10 cellular contexts compared by ENCODE assay signal in genomic region chr2:113219889-113220641, GRCh38. TPM values are rescaled to one million over a fixed set of nuclear protein-coding genes. Genes with fewer than 3 reads are reported as not detected.
DNase-seq lines count a peak whose midpoint lies in the region; ATAC-seq and TF ChIP-seq lines count a peak whose summit lies in the region.
"Had no signal": no experiment of that assay in that cellular context is flagged by ENCODE, and none has a peak within 500 bp of the region (broad histone marks: within the 10 kb centered on the region; RNA-seq: fewer than 3 reads in every experiment).

No MANE protein-coding gene starts in this region.

- peak overlapping the region in 3 of 4 donors; percentile 81 to 96 (median 86) for H3K27ac ChIP-seq in Peyer's patch

- intact Hi-C loops in posterior vena cava (cut with DNase I), result no loop called here

- H3K9me3 ChIP-seq in Peyer's patch, result no peaks in the 10 kb centered on the region

- CTCF ChIA-PET in HEK293T (lab: Yijun Ruan, JAX), result interaction anchor here (1.1 to 2.2 kb wide), 2 partner anchors 16 to 21 kb away, joined by 4 to 6 read pairs; no protein-coding TSS in a partner anchor

- no peak overlapping the region for H3K4me3 Mint-ChIP-seq in HFFc6
- H3K4me3 Mint-ChIP-seq: activated T-cell treated with anti-CD3 and anti-CD28 coated beads, Interleukin-2, amount 50 U/mL, for 72 hours had no signal

- peak overlapping the region; percentile 28; the same call in 1 of the 2 replicates for H3K27ac Mint-ChIP-seq in HFFc6
- H3K27ac Mint-ChIP-seq: activated T-cell treated with anti-CD3 and anti-CD28 coated beads, Interleukin-2, amount 50 U/mL, for 72 hours had no signal

- peaks cover 3% of the 10 kb centered on the region for H3K27me3 Mint-ChIP-seq in HFFc6 (ENCODE audit: insufficient read depth)

- peaks cover 27% of the 10 kb centered on the region for H3K4me1 Mint-ChIP-seq in HFFc6 (ENCODE audit: low read depth)

- peak; percentile 97 to 98 for TF ChIP-seq POLR2A in Peyer's patch (IDR thresholded peaks at IDR 0.05)

- no peaks in the 10 kb centered on the region for H3K36me3 ChIP-seq in Peyer's patch

- H3K9me3 Mint-ChIP-seq in HFFc6, result no peaks in the 10 kb centered on the region
- H3K9me3 Mint-ChIP-seq: activated T-cell treated with anti-CD3 and anti-CD28 coated beads, Interleukin-2, amount 50 U/mL, for 72 hours had no signal

- peak overlapping the region in 2 of 4 donors; percentile 46 to 58 for H3K4me3 ChIP-seq in Peyer's patch

- ATAC-seq in GM19455 (IDR thresholded peaks at IDR 0.05; ENCODE audit: unreplicated experiment), result no peak
- ATAC-seq: activated T-cell treated with anti-CD3 and anti-CD28 coated beads, Interleukin-2, amount 50 U/mL, for 72 hours had no signal

- no peak for TF ChIP-seq CTCF in HFFc6 (IDR thresholded peaks at IDR 0.05)
- no peak for TF ChIP-seq CTCF in Peyer's patch (IDR thresholded peaks at IDR 0.05)

- no peaks in the 10 kb centered on the region for H3K27me3 ChIP-seq in Peyer's patch

- POLR2A ChIA-PET in HEK293T (lab: Yijun Ruan, JAX), result no interaction called here

- H3K4me1 ChIP-seq in Peyer's patch, result peaks cover 0 to 26% (median 13%) of the 10 kb centered on the region in 4 donors

- DNase-seq in HFFc6, result no peak
- peak in 2 of 3 donors; percentile 91 for DNase-seq in Peyer's patch
- peak; percentile 41 for DNase-seq in fibroblast of peridontal ligament (ENCODE audit: extremely low read depth)
- peak; percentile 90 for DNase-seq in posterior vena cava (ENCODE audit: low spot score)
- DNase-seq in HEK293T (ENCODE audit: extremely low spot score), result no peak
- DNase-seq in AML-193 (lab: John Stamatoyannopoulos, UW), result no peak
- DNase-seq: activated T-cell treated with anti-CD3 and anti-CD28 coated beads, Interleukin-2, amount 50 U/mL, for 72 hours; MM.1S; stimulated activated CD4-positive, alpha-beta T cell treated with anti-CD3 and anti-CD28 coated beads, Interleukin-4, amount 100 ng/mL, for 1 hour had no signal

- no peaks in the 10 kb centered on the region for H3K36me3 Mint-ChIP-seq in HFFc6 (ENCODE audit: low read depth)

TF ChIP-seq in HEK293T, 16 proteins besides CTCF, POLR2A, EP300 and RAD21:
- TF ChIP-seq SUZ12 (IDR thresholded peaks at IDR 0.05), result no peak
- no peak for TF ChIP-seq BHLHE40 (IDR thresholded peaks at IDR 0.05; ENCODE audit: borderline replicate concordance)
- TF ChIP-seq FOXA1 (IDR thresholded peaks at IDR 0.05), result no peak
- no peak for TF ChIP-seq SP1 (IDR thresholded peaks at IDR 0.05)
- no peak for TF ChIP-seq CTBP1 (IDR thresholded peaks at IDR 0.05; ENCODE audit: borderline replicate concordance)
- TF ChIP-seq FOXM1 (IDR thresholded peaks at IDR 0.05; ENCODE audit: borderline replicate concordance), result no peak

RNA-seq across cellular contexts. Expression of gene PSD4, which starts 46.3 kb away (rescaled TPM):
- total RNA-seq in HFFc6 (2021; fragmentation: NEBNext Ultra II Directional; extraction: Animal tissue kit (Norgen Biotek cat#: 25700)), result 1 to 10 TPM in 5 of 6 experiments, under 1 TPM in 1; 0.76 to 1.8 (median 1.1) TPM
- total RNA-seq in Peyer's patch, result 100 to 1,000 TPM; 125 to 284 (median 212) TPM
- 10 to 100 TPM in 1 of 2 donors, 1 to 10 TPM in 1; 5.8 to 10.5 TPM for total RNA-seq in posterior vena cava

RNA-seq across cellular contexts. Expression of gene PAX8, which starts 58.7 kb away (rescaled TPM):
- 1 to 10 TPM in 5 of 6 experiments, under 1 TPM in 1; 0.33 to 6.7 (median 5.1) TPM for total RNA-seq in HFFc6 (2021; fragmentation: NEBNext Ultra II Directional; extraction: Animal tissue kit (Norgen Biotek cat#: 25700))
- total RNA-seq in Peyer's patch (10 to 100 TPM in 3 of 4 donors, 1 to 10 TPM in 1; 3.3 to 22.1 (median 14.2) TPM), posterior vena cava (1 to 10 TPM in 1 of 2 donors, under 1 TPM in 1; 0.19 to 3.6 TPM)

Comparison
In these comparisons a context has a peak if more than half of its experiments do, and no peak if none do; other contexts are left out.
1. DNase-seq: peak in Peyer's patch (2 of 3), fibroblast of peridontal ligament (single experiment) and posterior vena cava (single experiment); none in HFFc6 (single experiment), HEK293T (single experiment) and AML-193 (0 of 2).
2. RNA of gene PSD4, which starts 46.3 kb away (total RNA-seq): 125 to 284 TPM in Peyer's patch; 5.8 to 10.5 TPM in posterior vena cava and 0.76 to 1.8 TPM in HFFc6; every median in the first group is over 10 times any median in the second.